ENCODE assay signal across 8 cellular contexts in genomic region chr4:113141901-113142346, GRCh38.
A peak's percentile ranks its signal among the peaks of the same experiment; 100 is the strongest.
DNase-seq lines count a peak whose midpoint lies in the region; ATAC-seq and TF ChIP-seq lines count a peak whose summit lies in the region.

No MANE protein-coding gene starts in this region.

- no peak overlapping the region for H3K4me3 ChIP-seq in retinal pigment epithelial cell (ENCODE audit: low read length)

- no peaks in the 10 kb centered on the region for H3K9me3 Mint-ChIP-seq in activated T-helper 1 cell treated with anti-CD3 and anti-CD28 coated beads, Interleukin-12 subunit alpha, Interleukin-12 subunit beta, Interleukin-2, Interleukin-4 antibody, amounts not matched to agents 30 ng/mL and 10 ng/mL and 1 ng/mL, durations not matched to agents 14 hours and 24 hours and 36 hours

- no peaks in the 10 kb centered on the region for H3K36me3 Mint-ChIP-seq in activated T-helper 1 cell treated with anti-CD3 and anti-CD28 coated beads, Interleukin-12 subunit alpha, Interleukin-12 subunit beta, Interleukin-2, Interleukin-4 antibody, amounts not matched to agents 30 ng/mL and 10 ng/mL and 1 ng/mL, durations not matched to agents 14 hours and 24 hours and 36 hours (ENCODE audit: low read depth)

- DNase-seq in HuH-7 (ENCODE audit: low spot score) (peak; percentile 17), astrocyte of the hippocampus (ENCODE audit: low read depth, low spot score) (peak; percentile 83), retinal pigment epithelial cell (ENCODE audit: low read depth) (peak; percentile 83), NOMO-1 treated with dmso at 0.1 percent for 144 hours (lab: John Stamatoyannopoulos, UW; ENCODE audit: unreplicated experiment) (no peak)
- DNase-seq in activated effector memory CD4-positive, alpha-beta T cell treated with anti-CD3 and anti-CD28 coated beads, Interleukin-2, amount 50 U/mL, for 16 hours: no peak
- DNase-seq in activated T-helper 1 cell treated with anti-CD3 and anti-CD28 coated beads, Interleukin-12 subunit alpha, Interleukin-12 subunit beta, Interleukin-2, Interleukin-4 antibody, amounts not matched to agents 30 ng/mL and 10 ng/mL and 1 ng/mL, durations not matched to agents 14 hours and 24 hours and 36 hours (ENCODE audit: low spot score): no peak

- no peak overlapping the region for H3K4me3 Mint-ChIP-seq in activated T-helper 1 cell treated with anti-CD3 and anti-CD28 coated beads, Interleukin-12 subunit alpha, Interleukin-12 subunit beta, Interleukin-2, Interleukin-4 antibody, amounts not matched to agents 30 ng/mL and 10 ng/mL and 1 ng/mL, durations not matched to agents 14 hours and 24 hours and 36 hours

- H3K27me3 Mint-ChIP-seq in activated T-helper 1 cell treated with anti-CD3 and anti-CD28 coated beads, Interleukin-12 subunit alpha, Interleukin-12 subunit beta, Interleukin-2, Interleukin-4 antibody, amounts not matched to agents 30 ng/mL and 10 ng/mL and 1 ng/mL, durations not matched to agents 14 hours and 24 hours and 36 hours (ENCODE audit: insufficient read depth): peaks cover 9% of the 10 kb centered on the region

- no peak for TF ChIP-seq CTCF in retinal pigment epithelial cell (conservative IDR thresholded peaks at IDR 0.05; ENCODE audit: low read depth, low read length)

- intact Hi-C loops in activated T-helper 1 cell treated with anti-CD3 and anti-CD28 coated beads, Interleukin-12 subunit alpha, Interleukin-12 subunit beta, Interleukin-2, Interleukin-4 antibody, amounts not matched to agents 30 ng/mL and 10 ng/mL and 1 ng/mL, durations not matched to agents 14 hours and 24 hours and 36 hours (cut with micrococcal nuclease): loop anchor here (10.0 kb wide), 2 partner anchors 403 to 543 kb away; no protein-coding TSS in a partner anchor

- H3K27ac Mint-ChIP-seq in activated T-helper 1 cell treated with anti-CD3 and anti-CD28 coated beads, Interleukin-12 subunit alpha, Interleukin-12 subunit beta, Interleukin-2, Interleukin-4 antibody, amounts not matched to agents 30 ng/mL and 10 ng/mL and 1 ng/mL, durations not matched to agents 14 hours and 24 hours and 36 hours: no peak overlapping the region

- H3K4me1 Mint-ChIP-seq in activated T-helper 1 cell treated with anti-CD3 and anti-CD28 coated beads, Interleukin-12 subunit alpha, Interleukin-12 subunit beta, Interleukin-2, Interleukin-4 antibody, amounts not matched to agents 30 ng/mL and 10 ng/mL and 1 ng/mL, durations not matched to agents 14 hours and 24 hours and 36 hours (ENCODE audit: low read depth): peaks cover 20% of the 10 kb centered on the region

- ATAC-seq in GM18868 (IDR thresholded peaks at IDR 0.05; ENCODE audit: unreplicated experiment) (peak; percentile 49), HG03378 (IDR thresholded peaks at IDR 0.05; ENCODE audit: unreplicated experiment) (no peak)

Comparison
In these comparisons a context has a peak if more than half of its experiments do, and no peak if none do; other contexts are left out.
1. DNase-seq: peak in HuH-7 (single experiment), astrocyte of the hippocampus (single experiment) and retinal pigment epithelial cell (single experiment); none in NOMO-1 treated with dmso at 0.1 percent for 144 hours (single experiment), activated effector memory CD4-positive, alpha-beta T cell treated with anti-CD3 and anti-CD28 coated beads, Interleukin-2, amount 50 U/mL, for 16 hours (single experiment) and activated T-helper 1 cell treated with anti-CD3 and anti-CD28 coated beads, Interleukin-12 subunit alpha, Interleukin-12 subunit beta, Interleukin-2, Interleukin-4 antibody, amounts not matched to agents 30 ng/mL and 10 ng/mL and 1 ng/mL, durations not matched to agents 14 hours and 24 hours and 36 hours (single experiment).